Comparison of ENCODE assay signal across 14 cellular contexts in the genomic region with DNA sequence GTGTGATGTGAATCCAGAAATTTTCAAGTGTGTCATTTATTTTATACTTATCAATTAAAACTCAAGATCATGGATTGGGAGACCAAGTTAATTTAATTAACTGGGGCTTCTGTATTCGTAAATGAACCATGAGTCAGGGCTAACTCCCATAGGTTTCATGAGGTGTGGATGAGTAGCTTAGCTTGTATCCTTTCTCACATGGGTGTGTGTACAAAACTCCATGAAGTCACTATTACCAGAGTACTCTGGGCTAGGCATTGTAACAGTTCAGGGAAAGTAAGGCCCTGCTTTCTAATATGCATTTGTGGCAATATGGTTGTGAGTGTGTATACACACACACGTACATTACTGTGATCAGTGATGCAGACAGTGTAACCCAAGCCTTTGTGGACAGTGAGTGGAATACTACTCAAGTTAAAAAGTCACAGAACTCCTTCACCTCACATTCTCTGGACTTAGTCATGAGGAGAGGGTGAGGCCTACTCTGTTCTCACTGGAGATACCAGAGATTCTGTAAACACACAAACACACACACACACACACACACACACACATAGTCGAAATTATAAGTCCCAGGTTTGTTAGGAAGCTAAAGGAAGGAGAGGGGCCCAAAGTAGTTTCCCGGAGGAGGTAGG. TPM values are rescaled to one million over a fixed set of nuclear protein-coding genes. Genes with fewer than 3 reads are reported as not detected.
A peak's percentile ranks its signal among the peaks of the same experiment; 100 is the strongest.
DNase-seq lines count a peak whose midpoint lies in the region; ATAC-seq, FAIRE-seq and TF ChIP-seq lines count a peak whose summit lies in the region.
"Had no signal": no experiment of that assay in that cellular context is flagged by ENCODE, and none has a peak within 500 bp of the region (broad histone marks: within the 10 kb centered on the region; RNA-seq: fewer than 3 reads in every experiment).

No MANE protein-coding gene starts in this region.

- peaks cover 3 to 34% of the 10 kb centered on the region in 2 donors for H3K36me3 ChIP-seq in gastrocnemius medialis

- 0 out of 2 replicates have a peak, but pooled peaks have one; percentile 21 for TF ChIP-seq POLR2A in GM12892 (IDR thresholded peaks at IDR 0.05; ENCODE audit: low read depth, low read length)
- TF ChIP-seq POLR2A in gastrocnemius medialis (IDR thresholded peaks at IDR 0.05): no peak

- in situ Hi-C loops in gastrocnemius medialis (cut with MboI; ENCODE audit: low sequenced_read_pairs in 4 of 4): loop anchor here in 3 of 4 donors (5.0 to 25.0 kb wide), 3 partner anchors 49 to 511 kb away; a partner anchor contains a TSS

- H3K27ac Mint-ChIP-seq in T-cell: peak overlapping the region; percentile 8 to 60

- H3K4me3 Mint-ChIP-seq in T-cell: no peak overlapping the region
- H3K4me3 Mint-ChIP-seq: activated T-cell treated with anti-CD3 and anti-CD28 coated beads, Interleukin-2, amount 50 U/mL, for 4 hours had no signal

- no peaks in the 10 kb centered on the region for H3K9me3 Mint-ChIP-seq in T-cell
- H3K9me3 Mint-ChIP-seq: activated T-cell treated with anti-CD3 and anti-CD28 coated beads, Interleukin-2, amount 50 U/mL, for 4 hours had no signal

- no peaks in the 10 kb centered on the region for H3K27me3 Mint-ChIP-seq in T-cell

- ATAC-seq in T-cell (replicated peaks in 1 of 4): no peak
- ATAC-seq in gastrocnemius medialis: no peak
- ATAC-seq in GM21786 (IDR thresholded peaks at IDR 0.05; ENCODE audit: unreplicated experiment): no peak
- ATAC-seq: activated T-cell treated with anti-CD3 and anti-CD28 coated beads, Interleukin-2, amount 50 U/mL, for 4 hours had no signal

- no peaks in the 10 kb centered on the region for H3K27me3 ChIP-seq in gastrocnemius medialis
- H3K27me3 ChIP-seq: cardiac muscle cell, sigmoid colon had no signal

- POLR2A ChIA-PET in T-cell (lab: Charles Lee): interaction anchor here in 1 of 2 donors (0.7 kb wide), 1 partner anchor 9 kb away, joined by 3 read pairs; no protein-coding TSS in a partner anchor

- H3K27ac ChIP-seq in gastrocnemius medialis: peak overlapping the region in 3 of 4 donors; percentile 29 to 78 (median 44)
- H3K27ac ChIP-seq: cardiac muscle cell, VCaP had no signal

- peak; percentile 14 for FAIRE-seq in GM12892 (lab: Jason Lieb, UNC)

- DNase-seq in GM12892 (ENCODE audit: insufficient read length) (no peak), T-cell (no peak), fibroblast of pulmonary artery (ENCODE audit: low read depth) (peak; percentile 27), gastrocnemius medialis (no peak), T-helper 1 cell (no peak), NCI-H1694 treated with DMSO at 0.1 percent for 48 hours (lab: John Stamatoyannopoulos, UW) (no peak)
- DNase-seq: activated T-cell treated with anti-CD3 and anti-CD28 coated beads, Interleukin-2, amount 50 U/mL, for 4 hours; H7; NCI-H1092; NCI-H526; sigmoid colon had no signal

- H3K9me3 ChIP-seq in gastrocnemius medialis: no peaks in the 10 kb centered on the region
- H3K9me3 ChIP-seq: sigmoid colon had no signal

- H3K4me1 Mint-ChIP-seq in T-cell: peaks cover 10 to 18% (median 13%) of the 10 kb centered on the region in 3 donors

- TF ChIP-seq CTCF in fibroblast of pulmonary artery (IDR thresholded peaks at IDR 0.05; ENCODE audit: low read length, missing control alignments) (no peak), gastrocnemius medialis (IDR thresholded peaks at IDR 0.05 in 4 of 5, conservative IDR thresholded peaks at IDR 0.05 in 1 of 5) (no peak)

- peaks cover 30 to 57% of the 10 kb centered on the region in 2 donors for H3K4me1 ChIP-seq in gastrocnemius medialis

- CTCF ChIA-PET in T-cell (lab: Charles Lee): interaction anchor here in 1 of 2 donors (5.5 kb wide), 1 partner anchor 58 kb away, joined by 42 read pairs; no protein-coding TSS in a partner anchor

- intact Hi-C loops in gastrocnemius medialis (cut with DNase I; ENCODE audit: low total_unique reads): loop anchor here (2.0 kb wide), 1 partner anchor 29 kb away; no protein-coding TSS in a partner anchor

- H3K4me3 ChIP-seq in fibroblast of pulmonary artery (replicated peaks; ENCODE audit: low read depth, low read length) (no peak overlapping the region), gastrocnemius medialis (no peak overlapping the region)
- H3K4me3 ChIP-seq: cardiac muscle cell, sigmoid colon had no signal

- H3K36me3 Mint-ChIP-seq in T-cell: peaks cover 30% of the 10 kb centered on the region

RNA-seq across cellular contexts. Expression of a gene that starts 3.5 kb away (rescaled TPM):
- 0.87 TPM for polyA plus RNA-seq in GM12892 (2012; ENCODE audit: missing spikeins)
- total RNA-seq in T-cell: 1 to 10 TPM; 2.4 to 4.3 (median 2.9) TPM
- 1 to 10 TPM; 3.2 to 8.5 (median 4.0) TPM for total RNA-seq in gastrocnemius medialis

RNA-seq across cellular contexts. Expression of a gene that starts 47.1 kb away (rescaled TPM):
- polyA plus RNA-seq in GM12892 (2012; ENCODE audit: missing spikeins): 27.4 TPM
- 10 to 100 TPM; 32.2 to 41.7 (median 34.0) TPM for total RNA-seq in T-cell
- 10 to 100 TPM; 59.0 to 94.7 (median 90.6) TPM for total RNA-seq in gastrocnemius medialis

RNA-seq across cellular contexts. Expression of a gene that starts 50.3 kb away (rescaled TPM):
- polyA plus RNA-seq in GM12892 (2012; ENCODE audit: missing spikeins): 174 TPM
- total RNA-seq in T-cell: 100 to 1,000 TPM in 3 of 5 donors, 10 to 100 TPM in 2; 86.8 to 158 (median 142) TPM
- total RNA-seq in gastrocnemius medialis: 1 to 10 TPM; 1.0 to 2.2 (median 1.9) TPM

Comparison
In these comparisons a context has a peak if more than half of its experiments do, and no peak if none do; other contexts are left out.
1. RNA of a gene that starts 50.3 kb away (total RNA-seq): 86.8 to 158 TPM in T-cell; 1.0 to 2.2 TPM in gastrocnemius medialis; every median in the first group is over 10 times any median in the second.